In genomic region chr19:34678085-34678412, GRCh38 we compare ENCODE assay signal across 1 cellular context.
TF ChIP-seq lines count a peak whose summit lies in the region.

No MANE protein-coding gene starts in this region.

TF ChIP-seq in HEK293, 187 proteins besides CTCF, POLR2A, EP300 and RAD21 (continued from another document):
- TF ChIP-seq, protein P1, sequence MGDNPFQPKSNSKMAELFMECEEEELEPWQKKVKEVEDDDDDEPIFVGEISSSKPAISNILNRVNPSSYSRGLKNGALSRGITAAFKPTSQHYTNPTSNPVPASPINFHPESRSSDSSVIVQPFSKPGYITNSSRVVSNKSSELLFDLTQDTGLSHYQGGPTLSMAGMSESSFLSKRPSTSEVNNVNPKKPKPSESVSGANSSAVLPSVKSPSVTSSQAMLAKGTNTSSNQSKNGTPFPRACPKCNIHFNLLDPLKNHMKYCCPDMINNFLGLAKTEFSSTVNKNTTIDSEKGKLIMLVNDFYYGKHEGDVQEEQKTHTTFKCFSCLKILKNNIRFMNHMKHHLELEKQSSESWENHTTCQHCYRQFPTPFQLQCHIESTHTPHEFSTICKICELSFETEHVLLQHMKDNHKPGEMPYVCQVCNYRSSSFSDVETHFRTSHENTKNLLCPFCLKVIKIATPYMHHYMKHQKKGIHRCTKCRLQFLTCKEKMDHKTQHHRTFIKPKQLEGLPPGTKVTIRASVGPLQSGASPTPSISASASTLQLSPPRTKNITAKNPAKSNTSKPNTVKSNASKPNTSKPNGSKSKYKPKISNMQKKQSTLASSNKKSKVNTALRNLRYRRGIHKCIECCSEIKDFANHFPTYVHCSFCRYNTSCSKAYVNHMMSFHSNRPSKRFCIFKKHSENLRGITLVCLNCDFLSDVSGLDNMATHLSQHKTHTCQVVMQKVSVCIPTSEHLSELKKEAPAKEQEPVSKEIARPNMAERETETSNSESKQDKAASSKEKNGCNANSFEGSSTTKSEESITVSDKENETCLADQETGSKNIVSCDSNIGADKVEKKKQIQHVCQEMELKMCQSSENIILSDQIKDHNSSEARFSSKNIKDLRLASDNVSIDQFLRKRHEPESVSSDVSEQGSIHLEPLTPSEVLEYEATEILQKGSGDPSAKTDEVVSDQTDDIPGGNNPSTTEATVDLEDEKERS (tag by site-specific recombination; IDR thresholded peaks at IDR 0.05): peak; percentile 43
